10 cellular contexts compared by ENCODE assay signal in genomic region chr6:149473080-149474052, GRCh38. TPM values are rescaled to one million over a fixed set of nuclear protein-coding genes. Genes with fewer than 3 reads are reported as not detected.
DNase-seq lines count a peak whose midpoint lies in the region; ATAC-seq and TF ChIP-seq lines count a peak whose summit lies in the region.
"Had no signal": no experiment of that assay in that cellular context is flagged by ENCODE, and none has a peak within 500 bp of the region (broad histone marks: within the 10 kb centered on the region; RNA-seq: fewer than 3 reads in every experiment).

No MANE protein-coding gene starts in this region.

- no peaks in the 10 kb centered on the region for H3K27me3 ChIP-seq in CD8-positive, alpha-beta T cell (ENCODE audit: insufficient read depth, low read length)
- H3K27me3 ChIP-seq in GM23338 (ENCODE audit: insufficient read depth) (no peaks in the 10 kb centered on the region), SU-DHL-6 (ENCODE audit: low read length) (no peaks in the 10 kb centered on the region), left lung (no peaks in the 10 kb centered on the region)

- H3K9ac ChIP-seq in SU-DHL-6 (ENCODE audit: low read length), result peak overlapping the region; percentile 55

- no peak overlapping the region for H3K27ac ChIP-seq in CD8-positive, alpha-beta T cell (ENCODE audit: low read depth, low read length)
- no peak overlapping the region for H3K27ac ChIP-seq in GM23338 (ENCODE audit: low read depth)
- H3K27ac ChIP-seq in SU-DHL-6 (ENCODE audit: low read depth, low read length), result peak overlapping the region; percentile 99
- no peak overlapping the region for H3K27ac ChIP-seq in left lung

- H3K4me1 Mint-ChIP-seq in CD8-positive, alpha-beta T cell (ENCODE audit: low read depth), result peaks cover 40% of the 10 kb centered on the region
- H3K4me1 Mint-ChIP-seq in GM23338, result peaks cover 8% of the 10 kb centered on the region; the same call in 2 of the 3 replicates

- no peaks in the 10 kb centered on the region for H3K9me2 ChIP-seq in GM23338 (ENCODE audit: insufficient read depth)
- no peaks in the 10 kb centered on the region for H3K9me2 ChIP-seq in SU-DHL-6 (replicated peaks; ENCODE audit: insufficient read depth, low read length)

- H3K9me3 ChIP-seq in CD8-positive, alpha-beta T cell (ENCODE audit: low read length), result no peaks in the 10 kb centered on the region
- no peaks in the 10 kb centered on the region for H3K9me3 ChIP-seq in SU-DHL-6 (ENCODE audit: insufficient read depth, low read length)
- H3K9me3 ChIP-seq in left lung, result no peaks in the 10 kb centered on the region

- intact Hi-C loops in CD8-positive, alpha-beta T cell (cut with DNase I, micrococcal nuclease), result loop anchor here in 1 of 2 experiments (1.0 kb wide), 1 partner anchor 11 kb away; no protein-coding TSS in a partner anchor
- intact Hi-C loops in left lung (cut with DNase I), result no loop called here

- CTCF ChIA-PET in CD8-positive, alpha-beta T cell (lab: Charles Lee), result interaction anchor here (0.6 to 2.8 kb wide), 13 partner anchors 11 to 441 kb away, joined by 3 to 22 read pairs (median 3); partner anchors contain the start of gene ZC3H12D

- H3K36me3 ChIP-seq in CD8-positive, alpha-beta T cell (ENCODE audit: insufficient read depth, low read length), result peaks cover 18% of the 10 kb centered on the region
- H3K36me3 ChIP-seq in GM23338 (ENCODE audit: insufficient read depth) (no peaks in the 10 kb centered on the region), SU-DHL-6 (ENCODE audit: low read length) (peaks cover 5% of the 10 kb centered on the region; the same call in 1 of the 2 replicates), left lung (no peaks in the 10 kb centered on the region)

- H3K36me3 Mint-ChIP-seq in CD8-positive, alpha-beta T cell, result peaks cover 37% of the 10 kb centered on the region
- H3K36me3 Mint-ChIP-seq in GM23338 (ENCODE audit: low read depth), result no peaks in the 10 kb centered on the region

- TF ChIP-seq CTCF in CD8-positive, alpha-beta T cell (IDR thresholded peaks at IDR 0.05), result no peak
- no peak for TF ChIP-seq CTCF in GM23338 (conservative IDR thresholded peaks at IDR 0.05; ENCODE audit: low read depth in 2 of 2)
- no peak for TF ChIP-seq CTCF in SU-DHL-6 (IDR thresholded peaks at IDR 0.05; ENCODE audit: insufficient read depth, low read length, poor library complexity, severe bottlenecking)
- TF ChIP-seq CTCF in left lung (IDR thresholded peaks at IDR 0.05), result no peak

- no peaks in the 10 kb centered on the region for H3K9me3 Mint-ChIP-seq in CD8-positive, alpha-beta T cell
- no peaks in the 10 kb centered on the region for H3K9me3 Mint-ChIP-seq in GM23338

- H3F3A ChIP-seq in GM23338 (replicated peaks; ENCODE audit: low read depth) (no peaks in the 10 kb centered on the region), SU-DHL-6 (ENCODE audit: insufficient read depth) (peaks cover 74% of the 10 kb centered on the region)

- peak overlapping the region; percentile 6 for H3K4me3 Mint-ChIP-seq in CD8-positive, alpha-beta T cell
- no peak overlapping the region for H3K4me3 Mint-ChIP-seq in GM23338

- no peaks in the 10 kb centered on the region for H3K79me2 ChIP-seq in GM23338 (replicated peaks; ENCODE audit: insufficient read depth)
- peaks cover 80% of the 10 kb centered on the region for H3K79me2 ChIP-seq in SU-DHL-6 (ENCODE audit: insufficient read depth, low read length)

- peak; percentile 74 for ATAC-seq in CD8-positive, alpha-beta T cell
- ATAC-seq in GM23338 (peak; percentile 63), left lung (peak; percentile 84), GM21447 (IDR thresholded peaks at IDR 0.05; ENCODE audit: unreplicated experiment) (no peak)
- ATAC-seq in activated CD4-positive, CD25-positive, alpha-beta regulatory T cell treated with anti-CD3 and anti-CD28 coated beads, Interleukin-2, amount 50 U/mL, for 24 hours, result no peak

- H2AFZ ChIP-seq in GM23338, result peak overlapping the region; percentile 69; the same call in 1 of the 2 replicates
- no peak overlapping the region for H2AFZ ChIP-seq in SU-DHL-6 (ENCODE audit: low read depth, low read length, severe bottlenecking)

- H3K4me2 ChIP-seq in GM23338 (no peak overlapping the region), SU-DHL-6 (ENCODE audit: low read depth, low read length, poor library complexity, severe bottlenecking) (peak overlapping the region; percentile 71)

- POLR2A ChIA-PET in CD8-positive, alpha-beta T cell (lab: Charles Lee), result interaction anchor here (1.2 kb wide), 1 partner anchor 10 kb away, joined by 5 read pairs; no protein-coding TSS in a partner anchor

- H3K27ac Mint-ChIP-seq in CD8-positive, alpha-beta T cell, result peak overlapping the region; percentile 64
- no peak overlapping the region for H3K27ac Mint-ChIP-seq in GM23338

- H3K4me3 ChIP-seq in CD8-positive, alpha-beta T cell (ENCODE audit: low read depth, low read length), result no peak overlapping the region
- H3K4me3 ChIP-seq in GM23338 (no peak overlapping the region), SU-DHL-6 (ENCODE audit: insufficient read depth, low read length, poor library complexity, severe bottlenecking) (peak overlapping the region; percentile 33), left lung (no peak overlapping the region)

- H3K4me1 ChIP-seq in CD8-positive, alpha-beta T cell (ENCODE audit: insufficient read depth, low read length), result peaks cover 31% of the 10 kb centered on the region
- H3K4me1 ChIP-seq in GM23338 (ENCODE audit: insufficient read depth) (0 out of 2 replicates have a peak, but pooled peaks cover 6% of the 10 kb centered on the region), left lung (no peaks in the 10 kb centered on the region)

- DNase-seq in CD8-positive, alpha-beta T cell, result peak in 1 of 7 experiments; percentile 43
- DNase-seq in GM23338 (ENCODE audit: low spot score), result no peak
- DNase-seq in left lung, result no peak
- no peak for DNase-seq in activated gamma-delta T cell (lab: John Stamatoyannopoulos, UW)
- DNase-seq in SKM-1 treated with dmso at 0.1 percent for 144 hours (lab: John Stamatoyannopoulos, UW; ENCODE audit: unreplicated experiment), result no peak
- DNase-seq: amygdala, RPMI8226 had no signal

- H4K20me1 ChIP-seq in GM23338 (replicated peaks; ENCODE audit: insufficient read depth), result no peaks in the 10 kb centered on the region
- no peaks in the 10 kb centered on the region for H4K20me1 ChIP-seq in SU-DHL-6 (ENCODE audit: low read depth, low read length)

- no peaks in the 10 kb centered on the region for H3K27me3 Mint-ChIP-seq in CD8-positive, alpha-beta T cell (ENCODE audit: low read depth)
- H3K27me3 Mint-ChIP-seq in GM23338 (ENCODE audit: insufficient read depth, low read depth, poor library complexity), result peaks cover 7% of the 10 kb centered on the region

RNA-seq across cellular contexts. Expression of gene ZC3H12D, which starts 11.4 kb away (rescaled TPM):
- 10 to 100 TPM; 45.9 to 50.0 TPM for total RNA-seq in CD8-positive, alpha-beta T cell
- 0.04 and 0.07 TPM in 2 replicates for total RNA-seq in GM23338 (2014; rRNA removed; shearing (Covaris generic))
- polyA plus RNA-seq in GM23338 (2016; fragmentation: Nextera tagmentation; extraction: Ambion mirVana), result not detected in 2 replicates
- total RNA-seq in left lung, result 1 to 10 TPM; 1.9 to 4.1 TPM

Comparison
In these comparisons a context has a peak if more than half of its experiments do, and no peak if none do; other contexts are left out.
1. ATAC-seq: peak in CD8-positive, alpha-beta T cell (single experiment), GM23338 (single experiment) and left lung (single experiment); none in GM21447 (single experiment) and activated CD4-positive, CD25-positive, alpha-beta regulatory T cell treated with anti-CD3 and anti-CD28 coated beads, Interleukin-2, amount 50 U/mL, for 24 hours (0 of 2).
2. RNA of gene ZC3H12D, which starts 11.4 kb away (total RNA-seq): 45.9 to 50.0 TPM in CD8-positive, alpha-beta T cell; 1.9 to 4.1 TPM in left lung and 0.04 to 0.07 TPM in GM23338; every median in the first group is over 4 times any median in the second.